ENCODE assay signal across 22 cellular contexts in the genomic region with DNA sequence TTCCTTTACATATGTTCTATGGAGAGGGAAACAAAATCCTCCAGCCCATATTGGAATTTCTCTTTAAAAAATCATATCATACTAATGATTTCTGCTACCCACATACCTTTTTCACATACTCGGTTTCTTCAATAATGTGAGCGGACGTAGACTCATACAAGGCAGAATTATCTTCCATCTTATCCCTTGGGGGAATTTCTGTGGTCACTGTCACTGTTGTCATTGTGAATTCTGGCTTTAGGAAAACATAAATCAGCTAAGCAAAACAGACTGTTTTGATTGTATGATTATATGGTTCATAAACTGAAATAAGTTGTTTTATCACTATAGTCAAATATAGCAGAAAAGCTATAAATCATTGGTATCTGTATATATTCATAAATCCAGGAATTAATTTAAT. TPM values are rescaled to one million over a fixed set of nuclear protein-coding genes. Genes with fewer than 3 reads are reported as not detected.
"Had no signal": no experiment of that assay in that cellular context is flagged by ENCODE, and none has a peak within 500 bp of the region (broad histone marks: within the 10 kb centered on the region; RNA-seq: fewer than 3 reads in every experiment).

No MANE protein-coding gene starts in this region.

- H3K4me2 ChIP-seq: KMS-11 had no signal

- H3K36me3 ChIP-seq: SJSA1 had no signal

- H3K9me3 ChIP-seq: SJSA1 had no signal

- ATAC-seq: K562 had no signal

- H3K4me3 ChIP-seq: K562, SJSA1, SK-N-MC had no signal

- H3K27ac ChIP-seq: KMS-11, SJSA1, SK-N-MC had no signal

- H3K4me1 ChIP-seq: SJSA1 had no signal

- H3K27me3 ChIP-seq: SJSA1 had no signal

- H3K9ac ChIP-seq: KMS-11 had no signal

- DNase-seq: Kasumi-1, MV-4-11, NCI-H1048, NCI-H1105, NCI-H1436 treated with DMSO at 0.1 percent for 48 hours, NCI-H1694 treated with DMSO at 0.1 percent for 48 hours, NCI-H1930, NCI-H2081, NCI-H2107, NCI-H2227 treated with DMSO at 0.1 percent for 48 hours, NCI-H510A, NCI-H524 treated with DMSO at 0.1 percent for 48 hours, NCI-H69, NCI-H774, Right ventricle myocardium superior, RPMI8226, SIG-M5 had no signal

RNA-seq across cellular contexts. Expression of a gene that starts 16.7 kb away (rescaled TPM):
- polyA plus RNA-seq: IgD-negative memory B cell had no signal
